Comparison of ENCODE assay signal across 32 cellular contexts in the genomic region with DNA sequence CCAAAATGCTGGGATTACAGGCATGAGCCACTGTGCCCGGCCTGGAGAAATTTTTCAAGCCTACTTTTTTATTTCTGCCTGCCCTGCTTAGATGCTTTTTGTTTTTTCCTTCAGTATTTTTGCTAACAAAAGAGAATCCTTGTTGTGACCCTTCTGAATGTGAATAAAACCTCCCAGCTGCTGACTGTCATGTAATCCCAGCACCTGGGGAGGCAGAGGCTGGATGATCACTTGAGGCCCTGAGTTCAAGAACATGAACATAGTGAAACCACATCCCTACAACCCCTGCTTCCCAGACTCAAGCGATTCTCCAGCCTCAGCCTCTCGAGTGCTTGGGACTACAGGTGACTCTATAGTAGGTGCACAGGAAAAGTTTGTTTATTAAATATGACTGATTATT.
"Had no signal": no experiment of that assay in that cellular context is flagged by ENCODE, and none has a peak within 500 bp of the region (broad histone marks: within the 10 kb centered on the region; RNA-seq: fewer than 3 reads in every experiment).

No MANE protein-coding gene starts in this region.

- FAIRE-seq: TTC549 had no signal

- H3K4me3 ChIP-seq: ascending aorta, cardiac muscle cell, SJSA1 had no signal

- ATAC-seq: activated T-cell treated with anti-CD3 and anti-CD28 coated beads, Interleukin-2, amount 50 U/mL, for 4 hours had no signal

- H3K36me3 Mint-ChIP-seq: activated CD4-positive, alpha-beta memory T cell treated with anti-CD3 and anti-CD28 coated beads for 36 hours; activated naive CD4-positive, alpha-beta T cell treated with anti-CD3 and anti-CD28 coated beads, Interleukin-2, amount 10 ng/mL, durations not matched to agents 7 days and 5 days; activated naive CD8-positive, alpha-beta T cell treated with anti-CD3 and anti-CD28 coated beads for 36 hours had no signal

- H3K9ac ChIP-seq: KMS-11, SK-N-SH had no signal

- H3K27me3 ChIP-seq: ascending aorta, cardiac muscle cell, SJSA1 had no signal

- DNase-seq: activated B cell treated with CpG ODN at 0.5 μM for 24 hours; activated CD4-positive, alpha-beta memory T cell treated with anti-CD3 and anti-CD28 coated beads for 36 hours; activated CD4-positive, alpha-beta T cell treated with anti-CD3 and anti-CD28 coated beads for 4 hours; activated CD4-positive, alpha-beta T cell treated with anti-CD3 and anti-CD28 coated beads, Interleukin-2, amount 50 U/mL, for 1 hour; activated CD4-positive, CD25-positive, alpha-beta regulatory T cell treated with anti-CD3 and anti-CD28 coated beads, Interleukin-2, amount 50 U/mL, for 72 hours; activated CD8-positive, alpha-beta memory T cell treated with anti-CD3 and anti-CD28 coated beads, Interleukin-2, amount 50 U/mL, for 4 hours; activated gamma-delta T cell treated with Interleukin-2 at 50 U/mL for 16 hours; activated naive CD4-positive, alpha-beta T cell treated with anti-CD3 and anti-CD28 coated beads, Interleukin-2, amount 10 ng/mL, durations not matched to agents 7 days and 5 days; activated naive CD8-positive, alpha-beta T cell treated with anti-CD3 and anti-CD28 coated beads for 36 hours; activated T-cell treated with anti-CD3 and anti-CD28 coated beads for 4 hours; activated T-cell treated with anti-CD3 and anti-CD28 coated beads, Interleukin-2, amount 50 U/mL, for 4 hours; amniotic stem cell; MM.1S; MV-4-11; NCI-H1092; NCI-H1436 treated with DMSO at 0.1 percent for 48 hours; NCI-H1694 treated with DMSO at 0.1 percent for 48 hours; NCI-H2029; NCI-H345; NCI-H524 treated with DMSO at 0.1 percent for 48 hours; OCI-M1; SHP77 treated with DMSO at 0.1 percent for 48 hours; SK-N-SH had no signal

- H3K36me3 ChIP-seq: ascending aorta, cardiac muscle cell, SJSA1 had no signal

- H3K4me2 ChIP-seq: KMS-11, SK-N-SH had no signal

- H3K4me1 Mint-ChIP-seq: activated B cell treated with CpG ODN at 0.5 μM for 24 hours; activated naive CD4-positive, alpha-beta T cell treated with anti-CD3 and anti-CD28 coated beads, Interleukin-2, amount 10 ng/mL, durations not matched to agents 7 days and 5 days; activated naive CD8-positive, alpha-beta T cell treated with anti-CD3 and anti-CD28 coated beads for 36 hours; central memory CD8-positive, alpha-beta T cell had no signal

- H3K27ac ChIP-seq: ascending aorta, cardiac muscle cell, KMS-11, SJSA1 had no signal

- H3K4me3 Mint-ChIP-seq: activated B cell treated with CpG ODN at 0.5 μM for 24 hours; activated CD4-positive, alpha-beta memory T cell treated with anti-CD3 and anti-CD28 coated beads for 36 hours; activated naive CD4-positive, alpha-beta T cell treated with anti-CD3 and anti-CD28 coated beads, Interleukin-2, amount 10 ng/mL, durations not matched to agents 7 days and 5 days; activated naive CD8-positive, alpha-beta T cell treated with anti-CD3 and anti-CD28 coated beads for 36 hours; activated T-cell treated with anti-CD3 and anti-CD28 coated beads, Interleukin-2, amount 50 U/mL, for 4 hours; activated T-helper 1 cell treated with anti-CD3 and anti-CD28 coated beads, Interleukin-12 subunit alpha, Interleukin-12 subunit beta, Interleukin-2, Interleukin-4 antibody, amounts not matched to agents 30 ng/mL and 10 ng/mL and 1 ng/mL, durations not matched to agents 14 hours and 24 hours and 36 hours; central memory CD8-positive, alpha-beta T cell; T-helper 1 cell treated with Interleukin-12 subunit alpha and Interleukin-12 subunit beta and Interleukin-4 antibody, amounts not matched to agents 30 μg/mL and 1 μg/mL, for 36 hours; T-helper 2 cell treated with Interferon-gamma antibody and Interleukin-4, amounts not matched to agents 5 μg/mL and 100 μg/mL, for 36 hours had no signal

- H3K9me2 ChIP-seq: SK-N-SH had no signal

- H3K27ac Mint-ChIP-seq: activated B cell treated with CpG ODN at 0.5 μM for 24 hours; activated CD4-positive, alpha-beta memory T cell treated with anti-CD3 and anti-CD28 coated beads for 36 hours; activated naive CD4-positive, alpha-beta T cell treated with anti-CD3 and anti-CD28 coated beads, Interleukin-2, amount 10 ng/mL, durations not matched to agents 7 days and 5 days; activated naive CD8-positive, alpha-beta T cell treated with anti-CD3 and anti-CD28 coated beads for 36 hours; activated T-helper 1 cell treated with anti-CD3 and anti-CD28 coated beads, Interleukin-12 subunit alpha, Interleukin-12 subunit beta, Interleukin-2, Interleukin-4 antibody, amounts not matched to agents 30 ng/mL and 10 ng/mL and 1 ng/mL, durations not matched to agents 14 hours and 24 hours and 36 hours; T-helper 1 cell treated with Interleukin-12 subunit alpha and Interleukin-12 subunit beta and Interleukin-4 antibody, amounts not matched to agents 30 μg/mL and 1 μg/mL, for 36 hours; T-helper 2 cell treated with Interferon-gamma antibody and Interleukin-4, amounts not matched to agents 5 μg/mL and 100 μg/mL, for 36 hours had no signal

- H3K9me3 ChIP-seq: ascending aorta, SJSA1, SK-N-SH had no signal

- H3K27me3 Mint-ChIP-seq: activated B cell treated with CpG ODN at 0.5 μM for 24 hours; activated CD4-positive, alpha-beta memory T cell treated with anti-CD3 and anti-CD28 coated beads for 36 hours; activated naive CD4-positive, alpha-beta T cell treated with anti-CD3 and anti-CD28 coated beads, Interleukin-2, amount 10 ng/mL, durations not matched to agents 7 days and 5 days; activated naive CD8-positive, alpha-beta T cell treated with anti-CD3 and anti-CD28 coated beads for 36 hours; central memory CD8-positive, alpha-beta T cell had no signal

- H3K4me1 ChIP-seq: ascending aorta, SJSA1 had no signal

- H3K9me3 Mint-ChIP-seq: activated B cell treated with CpG ODN at 0.5 μM for 24 hours; activated CD4-positive, alpha-beta memory T cell treated with anti-CD3 and anti-CD28 coated beads for 36 hours; activated naive CD4-positive, alpha-beta T cell treated with anti-CD3 and anti-CD28 coated beads, Interleukin-2, amount 10 ng/mL, durations not matched to agents 7 days and 5 days; activated naive CD8-positive, alpha-beta T cell treated with anti-CD3 and anti-CD28 coated beads for 36 hours; activated T-helper 1 cell treated with anti-CD3 and anti-CD28 coated beads, Interleukin-12 subunit alpha, Interleukin-12 subunit beta, Interleukin-2, Interleukin-4 antibody, amounts not matched to agents 30 ng/mL and 10 ng/mL and 1 ng/mL, durations not matched to agents 14 hours and 24 hours and 36 hours; central memory CD8-positive, alpha-beta T cell; T-helper 1 cell treated with Interleukin-12 subunit alpha and Interleukin-12 subunit beta and Interleukin-4 antibody, amounts not matched to agents 30 μg/mL and 1 μg/mL, for 36 hours; T-helper 2 cell treated with Interferon-gamma antibody and Interleukin-4, amounts not matched to agents 5 μg/mL and 100 μg/mL, for 36 hours had no signal
